In the genomic region with DNA sequence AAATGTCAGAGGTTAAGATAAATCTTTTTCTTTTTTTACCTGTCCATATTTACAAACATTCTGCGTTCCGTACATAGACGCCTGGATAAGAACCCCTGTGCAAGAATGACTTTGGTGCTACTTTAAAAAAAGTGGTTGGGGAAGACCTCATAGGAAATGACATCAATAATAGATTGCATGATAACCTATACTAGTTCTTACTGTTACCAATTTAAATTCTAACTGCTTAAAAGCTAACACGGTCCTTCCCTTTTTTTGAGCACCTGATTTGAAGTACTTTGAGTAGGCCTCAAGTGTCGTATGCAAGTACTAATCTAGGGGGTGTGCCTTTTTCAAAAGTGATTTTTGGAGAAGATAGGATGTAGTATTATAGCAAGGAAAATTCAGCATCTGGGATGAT, we compare ENCODE assay signal across 8 cellular contexts. TPM values are rescaled to one million over a fixed set of nuclear protein-coding genes. Genes with fewer than 3 reads are reported as not detected.
DNase-seq lines count a peak whose midpoint lies in the region; ATAC-seq, FAIRE-seq and TF ChIP-seq lines count a peak whose summit lies in the region.

No MANE protein-coding gene starts in this region.

- intact Hi-C loops in right lobe of liver (cut with DNase I): no loop called here

- peak overlapping the region; percentile 80 for H3K4me3 ChIP-seq in Karpas-422 (ENCODE audit: low read length)
- peak overlapping the region in 2 of 3 donors; percentile 86 to 87 for H3K4me3 ChIP-seq in right lobe of liver

- H3K9me3 ChIP-seq in Karpas-422 (ENCODE audit: low read length) (no peaks in the 10 kb centered on the region), right lobe of liver (no peaks in the 10 kb centered on the region)

- peak overlapping the region; percentile 88 for H3K4me2 ChIP-seq in Karpas-422 (ENCODE audit: low read depth, low read length, poor library complexity, severe bottlenecking)

- H3K9ac ChIP-seq in Karpas-422 (ENCODE audit: low read length): peak overlapping the region; percentile 99

- H4K20me1 ChIP-seq in Karpas-422 (ENCODE audit: insufficient read depth, low read depth, low read length): no peaks in the 10 kb centered on the region

- H3K79me2 ChIP-seq in Karpas-422 (ENCODE audit: low read length): peaks cover 50% of the 10 kb centered on the region

- no peaks in the 10 kb centered on the region for H3K9me2 ChIP-seq in Karpas-422 (replicated peaks; ENCODE audit: insufficient read depth, low read length)

- DNase-seq in Caki2 (ENCODE audit: low read depth): peak; percentile 30
- peak; percentile 89 for DNase-seq in Karpas-422
- no peak for DNase-seq in right lobe of liver
- DNase-seq in NCI-H2081 (lab: John Stamatoyannopoulos, UW): no peak
- no peak for DNase-seq in D721Med (ENCODE audit: insufficient read length, low spot score)
- DNase-seq in midbrain (lab: John Stamatoyannopoulos, UW): no peak

- no peak for TF ChIP-seq POLR2A in right lobe of liver (IDR thresholded peaks at IDR 0.05)

- H3K27ac ChIP-seq in Karpas-422 (ENCODE audit: low read length) (peak overlapping the region; percentile 98), angular gyrus (ENCODE audit: low read depth, low read length) (peak overlapping the region; percentile 34), right lobe of liver (peak overlapping the region in 2 of 3 donors; percentile 98 to 99)

- no peak for ATAC-seq in right lobe of liver
- no peak for ATAC-seq in GM18520 (IDR thresholded peaks at IDR 0.05; ENCODE audit: unreplicated experiment)

- 27% methylated on average over 5 of the region's 5 CpGs for WGBS in right lobe of liver (ENCODE audit: insufficient coverage, low coverage, low lambda C conversion rate, missing lambda C conversion rate)

- in situ Hi-C loops in Caki2 (cut with HindIII; ENCODE audit: low pct_unique_long_range_greater_than_20kb, low sequenced_read_pairs): no loop called here

- H2AFZ ChIP-seq in Karpas-422 (ENCODE audit: low read length): no peak overlapping the region

- H3K36me3 ChIP-seq in Karpas-422 (ENCODE audit: insufficient read depth, low read length) (peaks cover 16% of the 10 kb centered on the region), right lobe of liver (no peaks in the 10 kb centered on the region)

- no peak for TF ChIP-seq CTCF in right lobe of liver (IDR thresholded peaks at IDR 0.05)
- no peak for TF ChIP-seq CTCF in D721Med (IDR thresholded peaks at IDR 0.05; ENCODE audit: insufficient read depth, missing control alignments)

- H3K4me1 ChIP-seq in Karpas-422 (ENCODE audit: low read length) (peaks cover 79% of the 10 kb centered on the region), right lobe of liver (peaks cover 0 to 24% (median 7%) of the 10 kb centered on the region in 4 donors)

- no peak for FAIRE-seq in D721Med (lab: Jason Lieb, UNC)

- H3K27me3 ChIP-seq in Karpas-422 (ENCODE audit: low read length): no peaks in the 10 kb centered on the region
- no peaks in the 10 kb centered on the region for H3K27me3 ChIP-seq in right lobe of liver

RNA-seq across cellular contexts. Expression of gene SLC39A10, which starts 2.1 kb away (rescaled TPM):
- total RNA-seq in Caki2 (2014; rRNA removed; shearing (Covaris generic); ENCODE audit: low replicate concordance): 27.1 and 31.9 TPM in 2 replicates
- 55.1 and 112 TPM in 2 replicates for total RNA-seq in Karpas-422 (2014; rRNA removed; shearing (Covaris generic); ENCODE audit: low replicate concordance)
- total RNA-seq in right lobe of liver: 1 to 10 TPM; 3.5 to 5.2 (median 4.6) TPM

Comparison
In these comparisons a context has a peak if more than half of its experiments do, and no peak if none do; other contexts are left out.
1. DNase-seq: peak in Caki2 (single experiment) and Karpas-422 (single experiment); none in right lobe of liver (0 of 3), NCI-H2081 (0 of 2), D721Med (single experiment) and midbrain (single experiment).
2. H3K27ac ChIP-seq: peak in every context shown above with its lines; median percentile 98 in right lobe of liver; 98 in Karpas-422; 34 in angular gyrus.